8 cellular contexts compared by ENCODE assay signal in genomic region chr19:5339950-5340636, GRCh38. TPM values are rescaled to one million over a fixed set of nuclear protein-coding genes. Genes with fewer than 3 reads are reported as not detected.
DNase-seq lines count a peak whose midpoint lies in the region; ATAC-seq, FAIRE-seq and TF ChIP-seq lines count a peak whose summit lies in the region.

No MANE protein-coding gene starts in this region.

- H3K4me1 ChIP-seq in thoracic aorta (ENCODE audit: control insufficient read depth in 1 of 2, low read depth in 2 of 2) = peaks cover 10 to 21% of the 10 kb centered on the region in 2 donors

- H3K9me3 ChIP-seq in thoracic aorta = no peaks in the 10 kb centered on the region

- TF ChIP-seq CTCF in Calu3 (IDR thresholded peaks at IDR 0.05; ENCODE audit: unreplicated experiment) (peak; percentile 34), brain (conservative IDR thresholded peaks at IDR 0.05) (peak; percentile 17 to 60), thoracic aorta (IDR thresholded peaks at IDR 0.05) (no peak)

- CTCF ChIA-PET in Calu3 (lab: Charles Lee) = interaction anchor here (0.5 to 0.7 kb wide), 2 partner anchors 18 to 42 kb away, joined by 4 read pairs; no protein-coding TSS in a partner anchor

- H3K4me3 Mint-ChIP-seq in Calu3 (ENCODE audit: low read depth, unreplicated experiment) (peak overlapping the region; percentile 69), brain (peak overlapping the region; percentile 83 to 90 (median 86))

- peaks cover 19% of the 10 kb centered on the region for H3K27me3 ChIP-seq in thoracic aorta (replicated peaks; ENCODE audit: insufficient read depth)

- intact Hi-C loops in Calu3 (cut with micrococcal nuclease; ENCODE audit: unreplicated experiment) = no loop called here
- intact Hi-C loops in left colon (cut with DNase I, micrococcal nuclease) = no loop called here

- no peaks in the 10 kb centered on the region for H3K36me3 ChIP-seq in thoracic aorta

- no peak overlapping the region for H3K27ac ChIP-seq in thoracic aorta

- peak; percentile 50 for DNase-seq in Calu3
- DNase-seq in HuH-7 (ENCODE audit: low spot score) = peak; percentile 34
- peak in 1 of 2 donors; percentile 27 for DNase-seq in left colon
- DNase-seq in thoracic aorta (ENCODE audit: low spot score) = no peak
- no peak for DNase-seq in GM19238 (ENCODE audit: insufficient read length, low spot score)
- DNase-seq in GM19239 (ENCODE audit: insufficient read length, low spot score) = no peak
- no peak for DNase-seq in A172 (ENCODE audit: low spot score)

- no peak overlapping the region for H3K27ac Mint-ChIP-seq in Calu3 (ENCODE audit: unreplicated experiment)
- H3K27ac Mint-ChIP-seq in brain = peak overlapping the region in 3 of 5 experiments; percentile 85 to 96 (median 94)

- H3K36me3 Mint-ChIP-seq in Calu3 (ENCODE audit: insufficient read depth, unreplicated experiment) (peaks cover 16% of the 10 kb centered on the region), brain (peaks cover 2% of the 10 kb centered on the region)

- H3K27me3 Mint-ChIP-seq in Calu3 (ENCODE audit: unreplicated experiment) (no peaks in the 10 kb centered on the region), brain (peaks cover 4% of the 10 kb centered on the region)

- ATAC-seq in left colon = peak; percentile 21
- no peak for ATAC-seq in thoracic aorta (ENCODE audit: insufficient number of reproducible peaks, low FRiP score, low read depth)

- no TSS peak for BruUV-seq in Calu3 (replicated peaks; lab: Mats Ljungman, UMichigan)

- H3K4me3 ChIP-seq in thoracic aorta = peak overlapping the region; percentile 73

- H3K9me3 Mint-ChIP-seq in Calu3 (ENCODE audit: low read depth, unreplicated experiment) = no peaks in the 10 kb centered on the region
- H3K9me3 Mint-ChIP-seq in brain = no peaks in the 10 kb centered on the region

- H3K4me1 Mint-ChIP-seq in Calu3 (ENCODE audit: low read depth, unreplicated experiment) = peaks cover 18% of the 10 kb centered on the region
- H3K4me1 Mint-ChIP-seq in brain = peaks cover 41% of the 10 kb centered on the region

- FAIRE-seq in GM19239 (lab: Jason Lieb, UNC) = no peak

RNA-seq across cellular contexts. Expression of gene PTPRS, which starts 0.5 kb away (rescaled TPM):
- total RNA-seq in Calu3 (2022) = 91.4 and 93.0 TPM in 2 replicates
- polyA plus RNA-seq in brain (ENCODE audit: insufficient read depth, low read depth, low replicate concordance) = 52.5 TPM
- 10 to 100 TPM; 11.8 to 27.6 TPM for total RNA-seq in left colon
- total RNA-seq in thoracic aorta = 100 to 1,000 TPM; 272 to 356 TPM
- 66.3 and 75.1 TPM in 2 replicates for total RNA-seq in A172 (2014; rRNA removed; shearing (Covaris generic))

Comparison
In these comparisons a context has a peak if more than half of its experiments do, and no peak if none do; other contexts are left out.
1. DNase-seq: peak in Calu3 (single experiment) and HuH-7 (single experiment); none in thoracic aorta (single experiment), GM19238 (single experiment), GM19239 (single experiment) and A172 (single experiment).